In the genomic region with DNA sequence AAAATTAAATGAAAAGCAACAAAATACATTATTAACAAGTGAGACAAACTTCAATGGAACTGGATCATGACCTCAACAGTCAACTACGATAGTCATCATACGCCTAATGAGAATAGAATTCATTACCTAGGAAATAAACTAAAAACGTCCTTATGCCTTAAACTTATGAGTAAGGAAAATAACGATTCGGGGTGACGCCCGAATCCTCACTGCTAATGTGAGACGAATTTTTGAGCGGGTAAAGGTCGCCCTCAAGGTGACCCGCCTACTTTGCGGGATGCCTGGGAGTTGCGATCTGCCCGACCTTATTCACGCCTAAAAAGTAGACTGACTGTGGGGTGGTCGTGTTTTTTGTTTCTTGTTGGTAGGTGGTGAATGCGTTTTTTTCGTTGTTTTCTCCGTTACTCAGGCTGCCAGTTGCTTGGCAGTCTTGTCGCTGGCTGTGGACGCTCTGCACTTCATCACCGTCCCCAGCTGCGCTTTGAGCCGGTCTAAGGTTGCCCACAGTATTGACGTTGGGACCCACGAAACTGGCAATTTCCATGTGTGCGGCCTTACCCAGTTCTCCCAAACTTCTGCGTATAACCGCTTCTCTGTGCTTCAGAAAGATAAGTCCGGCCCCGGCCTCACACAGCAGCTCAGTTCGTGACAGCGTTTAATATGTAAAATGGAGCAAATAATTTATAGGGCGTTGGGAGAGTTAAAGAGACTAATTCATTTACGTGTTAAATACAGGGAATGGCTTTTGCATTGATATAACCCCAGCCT, we compare ENCODE assay signal across 1 cellular context.
TF ChIP-seq lines count a peak whose summit lies in the region.

No MANE protein-coding gene starts in this region.

TF ChIP-seq in GM23338, 12 proteins besides CTCF, POLR2A, EP300 and RAD21 (continued from another document):
- TF ChIP-seq, protein P1, sequence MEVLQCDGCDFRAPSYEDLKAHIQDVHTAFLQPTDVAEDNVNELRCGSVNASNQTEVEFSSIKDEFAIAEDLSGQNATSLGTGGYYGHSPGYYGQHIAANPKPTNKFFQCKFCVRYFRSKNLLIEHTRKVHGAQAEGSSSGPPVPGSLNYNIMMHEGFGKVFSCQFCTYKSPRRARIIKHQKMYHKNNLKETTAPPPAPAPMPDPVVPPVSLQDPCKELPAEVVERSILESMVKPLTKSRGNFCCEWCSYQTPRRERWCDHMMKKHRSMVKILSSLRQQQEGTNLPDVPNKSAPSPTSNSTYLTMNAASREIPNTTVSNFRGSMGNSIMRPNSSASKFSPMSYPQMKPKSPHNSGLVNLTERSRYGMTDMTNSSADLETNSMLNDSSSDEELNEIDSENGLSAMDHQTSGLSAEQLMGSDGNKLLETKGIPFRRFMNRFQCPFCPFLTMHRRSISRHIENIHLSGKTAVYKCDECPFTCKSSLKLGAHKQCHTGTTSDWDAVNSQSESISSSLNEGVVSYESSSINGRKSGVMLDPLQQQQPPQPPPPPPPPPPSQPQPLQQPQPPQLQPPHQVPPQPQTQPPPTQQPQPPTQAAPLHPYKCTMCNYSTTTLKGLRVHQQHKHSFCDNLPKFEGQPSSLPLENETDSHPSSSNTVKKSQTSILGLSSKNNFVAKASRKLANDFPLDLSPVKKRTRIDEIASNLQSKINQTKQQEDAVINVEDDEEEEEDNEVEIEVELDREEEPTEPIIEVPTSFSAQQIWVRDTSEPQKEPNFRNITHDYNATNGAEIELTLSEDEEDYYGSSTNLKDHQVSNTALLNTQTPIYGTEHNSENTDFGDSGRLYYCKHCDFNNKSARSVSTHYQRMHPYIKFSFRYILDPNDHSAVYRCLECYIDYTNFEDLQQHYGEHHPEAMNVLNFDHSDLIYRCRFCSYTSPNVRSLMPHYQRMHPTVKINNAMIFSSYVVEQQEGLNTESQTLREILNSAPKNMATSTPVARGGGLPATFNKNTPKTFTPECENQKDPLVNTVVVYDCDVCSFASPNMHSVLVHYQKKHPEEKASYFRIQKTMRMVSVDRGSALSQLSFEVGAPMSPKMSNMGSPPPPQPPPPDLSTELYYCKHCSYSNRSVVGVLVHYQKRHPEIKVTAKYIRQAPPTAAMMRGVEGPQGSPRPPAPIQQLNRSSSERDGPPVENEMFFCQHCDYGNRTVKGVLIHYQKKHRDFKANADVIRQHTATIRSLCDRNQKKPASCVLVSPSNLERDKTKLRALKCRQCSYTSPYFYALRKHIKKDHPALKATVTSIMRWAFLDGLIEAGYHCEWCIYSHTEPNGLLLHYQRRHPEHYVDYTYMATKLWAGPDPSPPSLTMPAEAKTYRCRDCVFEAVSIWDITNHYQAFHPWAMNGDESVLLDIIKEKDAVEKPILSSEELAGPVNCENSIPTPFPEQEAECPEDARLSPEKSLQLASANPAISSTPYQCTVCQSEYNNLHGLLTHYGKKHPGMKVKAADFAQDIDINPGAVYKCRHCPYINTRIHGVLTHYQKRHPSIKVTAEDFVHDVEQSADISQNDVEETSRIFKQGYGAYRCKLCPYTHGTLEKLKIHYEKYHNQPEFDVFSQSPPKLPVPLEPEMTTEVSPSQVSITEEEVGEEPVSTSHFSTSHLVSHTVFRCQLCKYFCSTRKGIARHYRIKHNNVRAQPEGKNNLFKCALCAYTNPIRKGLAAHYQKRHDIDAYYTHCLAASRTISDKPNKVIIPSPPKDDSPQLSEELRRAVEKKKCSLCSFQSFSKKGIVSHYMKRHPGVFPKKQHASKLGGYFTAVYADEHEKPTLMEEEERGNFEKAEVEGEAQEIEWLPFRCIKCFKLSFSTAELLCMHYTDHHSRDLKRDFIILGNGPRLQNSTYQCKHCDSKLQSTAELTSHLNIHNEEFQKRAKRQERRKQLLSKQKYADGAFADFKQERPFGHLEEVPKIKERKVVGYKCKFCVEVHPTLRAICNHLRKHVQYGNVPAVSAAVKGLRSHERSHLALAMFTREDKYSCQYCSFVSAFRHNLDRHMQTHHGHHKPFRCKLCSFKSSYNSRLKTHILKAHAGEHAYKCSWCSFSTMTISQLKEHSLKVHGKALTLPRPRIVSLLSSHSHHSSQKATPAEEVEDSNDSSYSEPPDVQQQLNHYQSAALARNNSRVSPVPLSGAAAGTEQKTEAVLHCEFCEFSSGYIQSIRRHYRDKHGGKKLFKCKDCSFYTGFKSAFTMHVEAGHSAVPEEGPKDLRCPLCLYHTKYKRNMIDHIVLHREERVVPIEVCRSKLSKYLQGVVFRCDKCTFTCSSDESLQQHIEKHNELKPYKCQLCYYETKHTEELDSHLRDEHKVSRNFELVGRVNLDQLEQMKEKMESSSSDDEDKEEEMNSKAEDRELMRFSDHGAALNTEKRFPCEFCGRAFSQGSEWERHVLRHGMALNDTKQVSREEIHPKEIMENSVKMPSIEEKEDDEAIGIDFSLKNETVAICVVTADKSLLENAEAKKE (CRISPR knock-in tag; IDR thresholded peaks at IDR 0.05): peak; percentile 58; the same call in 1 of the 2 replicates
- TF ChIP-seq CREB1 (CRISPR knock-in tag; IDR thresholded peaks at IDR 0.05; ENCODE audit: low read depth): peak; percentile 74
- TF ChIP-seq POLR2AphosphoS5 (IDR thresholded peaks at IDR 0.05; ENCODE audit: low read depth): peak; percentile 100
- no peak; the same call in 1 of the 2 replicates for TF ChIP-seq ZNF114 (CRISPR knock-in tag; IDR thresholded peaks at IDR 0.05)
- TF ChIP-seq ZNF331 (CRISPR knock-in tag; IDR thresholded peaks at IDR 0.05; ENCODE audit: low read depth): peak; percentile 47; the same call in 1 of the 2 replicates
- TF ChIP-seq, protein P2, sequence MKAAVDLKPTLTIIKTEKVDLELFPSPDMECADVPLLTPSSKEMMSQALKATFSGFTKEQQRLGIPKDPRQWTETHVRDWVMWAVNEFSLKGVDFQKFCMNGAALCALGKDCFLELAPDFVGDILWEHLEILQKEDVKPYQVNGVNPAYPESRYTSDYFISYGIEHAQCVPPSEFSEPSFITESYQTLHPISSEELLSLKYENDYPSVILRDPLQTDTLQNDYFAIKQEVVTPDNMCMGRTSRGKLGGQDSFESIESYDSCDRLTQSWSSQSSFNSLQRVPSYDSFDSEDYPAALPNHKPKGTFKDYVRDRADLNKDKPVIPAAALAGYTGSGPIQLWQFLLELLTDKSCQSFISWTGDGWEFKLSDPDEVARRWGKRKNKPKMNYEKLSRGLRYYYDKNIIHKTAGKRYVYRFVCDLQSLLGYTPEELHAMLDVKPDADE (IDR thresholded peaks at IDR 0.05): peak; percentile 82
